In the genomic region with DNA sequence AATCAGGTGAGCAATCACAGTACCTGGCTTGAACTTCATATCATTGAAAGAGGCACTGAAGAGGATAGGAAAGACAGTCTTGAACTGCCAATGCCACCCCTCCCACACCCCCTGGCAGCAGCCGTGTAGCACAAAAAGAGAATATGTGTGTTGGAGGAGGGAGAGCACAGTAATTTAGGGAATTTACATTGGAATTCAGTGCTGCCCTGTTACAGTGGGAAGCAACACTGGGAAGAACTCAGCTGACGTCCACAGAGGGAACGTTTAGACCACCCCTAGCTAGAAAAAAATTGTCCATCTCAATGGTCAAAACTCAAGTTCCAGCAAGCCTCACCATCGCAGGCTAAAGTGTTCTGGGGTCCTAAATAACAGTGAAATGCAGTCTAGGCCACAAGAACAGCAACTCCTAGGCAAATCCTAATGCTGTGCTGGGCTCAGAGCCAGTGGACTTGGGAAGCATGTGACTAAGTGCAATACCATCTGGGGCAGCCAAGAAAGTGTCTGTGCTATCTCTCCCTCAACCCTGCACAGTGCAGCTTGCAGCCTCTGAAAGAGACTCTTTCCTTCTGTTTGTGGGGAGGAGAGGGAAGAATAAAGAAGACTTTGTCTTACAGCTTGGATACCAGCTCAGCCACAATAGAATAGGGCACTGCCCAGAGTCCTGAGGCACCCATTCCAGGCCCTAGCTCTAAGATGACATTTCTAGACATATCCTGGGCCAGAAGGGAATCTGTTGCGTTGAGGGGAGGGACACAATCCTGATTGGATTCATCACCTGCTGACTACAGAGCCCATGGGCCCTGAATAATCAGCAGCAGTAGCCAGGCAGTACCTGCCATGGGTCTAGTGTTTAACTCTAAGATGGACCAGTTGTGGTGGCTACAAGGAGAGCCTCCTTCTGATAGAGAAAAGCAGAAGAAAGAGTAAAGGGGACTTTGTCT, we compare ENCODE assay signal across 11 cellular contexts.
DNase-seq lines count a peak whose midpoint lies in the region; ATAC-seq and TF ChIP-seq lines count a peak whose summit lies in the region.
"Had no signal": no experiment of that assay in that cellular context is flagged by ENCODE, and none has a peak within 500 bp of the region (broad histone marks: within the 10 kb centered on the region; RNA-seq: fewer than 3 reads in every experiment).

No MANE protein-coding gene starts in this region.

- no peaks in the 10 kb centered on the region for H3K27me3 ChIP-seq in endodermal cell (ENCODE audit: control insufficient read depth, insufficient read depth, low read length, poor library complexity, severe bottlenecking)

- H3K27ac ChIP-seq in endodermal cell (ENCODE audit: low read depth, low read length), result no peak overlapping the region

- TF ChIP-seq CTCF in endodermal cell (conservative IDR thresholded peaks at IDR 0.05), result no peak

- peaks cover 9% of the 10 kb centered on the region for H3K4me1 ChIP-seq in endodermal cell (ENCODE audit: control insufficient read depth, insufficient read depth, low read length)

- DNase-seq in A172 (ENCODE audit: low spot score) (peak; percentile 78), NCI-H2029 (lab: John Stamatoyannopoulos, UW) (peak; percentile 5), endodermal cell (no peak), midbrain (lab: John Stamatoyannopoulos, UW) (peak; percentile 24), NCI-H1436 treated with DMSO at 0.1 percent for 48 hours (lab: John Stamatoyannopoulos, UW) (no peak), SIG-M5 (lab: John Stamatoyannopoulos, UW) (no peak), SKM-1 treated with dmso at 0.1 percent for 144 hours (lab: John Stamatoyannopoulos, UW; ENCODE audit: unreplicated experiment) (no peak)
- DNase-seq: activated CD8-positive, alpha-beta memory T cell treated with anti-CD3 and anti-CD28 coated beads for 24 hours; CD4-positive, CD25-positive, alpha-beta regulatory T cell; naive B cell had no signal

- peak overlapping the region; percentile 12 for H3K4me3 ChIP-seq in endodermal cell (ENCODE audit: low read length)

- peaks cover 20% of the 10 kb centered on the region for H3K9me3 Mint-ChIP-seq in endodermal cell

- H3K36me3 Mint-ChIP-seq in endodermal cell (ENCODE audit: low read depth), result peaks cover 9% of the 10 kb centered on the region
- H3K36me3 Mint-ChIP-seq: CD4-positive, CD25-positive, alpha-beta regulatory T cell had no signal

- 75 to 91% methylated on average over 4 to 5 of the region's 5 CpGs for WGBS in endodermal cell (ENCODE audit: insufficient coverage in 1 of 2, insufficient read length in 1 of 2), 2 experiments

- H3K4me1 Mint-ChIP-seq in endodermal cell, result peaks cover 14% of the 10 kb centered on the region
- H3K4me1 Mint-ChIP-seq: CD4-positive, CD25-positive, alpha-beta regulatory T cell; naive B cell had no signal

- peak overlapping the region; percentile 34 for H3K27ac Mint-ChIP-seq in endodermal cell
- H3K27ac Mint-ChIP-seq: naive B cell had no signal

- H3K27me3 Mint-ChIP-seq in endodermal cell (ENCODE audit: insufficient read depth), result no peaks in the 10 kb centered on the region

- peaks cover 8% of the 10 kb centered on the region for H3K36me3 ChIP-seq in endodermal cell (ENCODE audit: control insufficient read depth, insufficient read depth, low read length)

- no peak for ATAC-seq in GM21381 (IDR thresholded peaks at IDR 0.05; ENCODE audit: unreplicated experiment)

- no peak overlapping the region for H3K9ac ChIP-seq in endodermal cell (ENCODE audit: extremely low read depth, low read length, poor library complexity, severe bottlenecking)

- H3K4me3 Mint-ChIP-seq in endodermal cell, result no peak overlapping the region
- H3K4me3 Mint-ChIP-seq: CD4-positive, CD25-positive, alpha-beta regulatory T cell had no signal

- peaks cover 34% of the 10 kb centered on the region for H3K9me3 ChIP-seq in endodermal cell (ENCODE audit: control insufficient read depth, low read length)

Comparison
In these comparisons a context has a peak if more than half of its experiments do, and no peak if none do; other contexts are left out.
1. DNase-seq: peak in A172 (single experiment), NCI-H2029 (single experiment) and midbrain (single experiment); none in endodermal cell (single experiment), NCI-H1436 treated with DMSO at 0.1 percent for 48 hours (single experiment), SIG-M5 (single experiment) and SKM-1 treated with dmso at 0.1 percent for 144 hours (single experiment).